Comparison of ENCODE assay signal across 17 cellular contexts in genomic region chr16:15856217-15856616, GRCh38. TPM values are rescaled to one million over a fixed set of nuclear protein-coding genes. Genes with fewer than 3 reads are reported as not detected.
A peak's percentile ranks its signal among the peaks of the same experiment; 100 is the strongest.
DNase-seq lines count a peak whose midpoint lies in the region; ATAC-seq and TF ChIP-seq lines count a peak whose summit lies in the region.
"Had no signal": no experiment of that assay in that cellular context is flagged by ENCODE, and none has a peak within 500 bp of the region (broad histone marks: within the 10 kb centered on the region; RNA-seq: fewer than 3 reads in every experiment).

No MANE protein-coding gene starts in this region.

- TF ChIP-seq POLR2A in breast epithelium (IDR thresholded peaks at IDR 0.05): no peak
- TF ChIP-seq POLR2A in upper lobe of left lung (IDR thresholded peaks at IDR 0.05): no peak

- H3K9me3 ChIP-seq in breast epithelium (no peaks in the 10 kb centered on the region), mammary epithelial cell (replicated peaks; ENCODE audit: insufficient read depth, low read length) (no peaks in the 10 kb centered on the region), ascending aorta (no peaks in the 10 kb centered on the region), muscle layer of colon (ENCODE audit: low read length) (no peaks in the 10 kb centered on the region), upper lobe of left lung (no peaks in the 10 kb centered on the region)

- dilution Hi-C loops in mammary epithelial cell (cut with HindIII; ENCODE audit: low sequenced_read_pairs): loop anchor here (5.0 kb wide), 1 partner anchor 101 kb away; no protein-coding TSS in a partner anchor

- intact Hi-C loops in breast epithelium (cut with DNase I; ENCODE audit: low total_unique reads): no loop called here
- intact Hi-C loops in mammary epithelial cell (cut with micrococcal nuclease): no loop called here
- intact Hi-C loops in ascending aorta (cut with DNase I): loop anchor here (5.0 kb wide), 3 partner anchors 34 to 166 kb away; no protein-coding TSS in a partner anchor

- H3K27me3 ChIP-seq in breast epithelium: peaks cover 0 to 21% of the 10 kb centered on the region in 2 donors
- peaks cover 33% of the 10 kb centered on the region for H3K27me3 ChIP-seq in mammary epithelial cell (ENCODE audit: insufficient read depth, low read length)
- no peaks in the 10 kb centered on the region for H3K27me3 ChIP-seq in ascending aorta
- H3K27me3 ChIP-seq in muscle layer of colon (ENCODE audit: control insufficient read depth in 1 of 2, insufficient read depth in 2 of 2, low read length in 2 of 2): peaks cover 0 to 12% of the 10 kb centered on the region in 2 donors
- peaks cover 0 to 19% (median 9%) of the 10 kb centered on the region in 4 donors for H3K27me3 ChIP-seq in upper lobe of left lung

- no peak for TF ChIP-seq CTCF in breast epithelium (IDR thresholded peaks at IDR 0.05)
- no peak for TF ChIP-seq CTCF in mammary epithelial cell (conservative IDR thresholded peaks at IDR 0.05 in 1 of 2, IDR thresholded peaks at IDR 0.05 in 1 of 2; ENCODE audit: extremely low read depth in 1 of 2, insufficient read depth in 1 of 2, low read depth in 1 of 2, low read length in 2 of 2)
- TF ChIP-seq CTCF in ascending aorta (IDR thresholded peaks at IDR 0.05): no peak
- no peak for TF ChIP-seq CTCF in upper lobe of left lung (IDR thresholded peaks at IDR 0.05)

- BruUV-seq in mammary epithelial cell (replicated peaks; lab: Mats Ljungman, UMichigan): no TSS peak

- no peak for DNase-seq in breast epithelium (ENCODE audit: low spot score in 2 of 2)
- DNase-seq in mammary epithelial cell: no peak
- DNase-seq in ascending aorta (ENCODE audit: low spot score in 2 of 2): peak in 1 of 2 donors; percentile 13
- DNase-seq in upper lobe of left lung: no peak
- DNase-seq in NCI-H2227 treated with DMSO at 0.1 percent for 48 hours (lab: John Stamatoyannopoulos, UW): no peak
- no peak for DNase-seq in NCI-H2081 treated with DMSO at 0.1 percent for 48 hours (lab: John Stamatoyannopoulos, UW)
- DNase-seq in activated CD4-positive, alpha-beta T cell treated with anti-CD3 and anti-CD28 coated beads, Interleukin-2, amount 50 U/mL, for 1 hour: no peak
- DNase-seq: activated CD4-positive, alpha-beta T cell treated with anti-CD3 and anti-CD28 coated beads for 1 hour; activated naive CD4-positive, alpha-beta T cell treated with anti-CD3 and anti-CD28 coated beads, Interleukin-2, amount 50 U/mL, for 16 hours; activated T-cell treated with anti-CD3 and anti-CD28 coated beads for 4 hours; CD8-positive, alpha-beta T cell; GDM1; KG1; kidney; NCI-H1436; NCI-H446 had no signal

- H3K4me2 ChIP-seq in mammary epithelial cell (ENCODE audit: insufficient read depth, low read depth, low read length): no peak overlapping the region

- H3K4me3 ChIP-seq in breast epithelium (peak overlapping the region; percentile 31 to 66 (median 50)), mammary epithelial cell (replicated peaks in 1 of 3; ENCODE audit: insufficient read depth in 1 of 3, low read depth in 2 of 3, low read length in 3 of 3) (no peak overlapping the region), ascending aorta (peak overlapping the region; percentile 71 to 92), muscle layer of colon (ENCODE audit: low read depth in 1 of 2, low read length in 2 of 2) (peak overlapping the region; percentile 79 to 88), upper lobe of left lung (peak overlapping the region in 3 of 4 donors; percentile 46 to 50 (median 49))

- H3K27ac ChIP-seq in breast epithelium (peak overlapping the region; percentile 54 to 79), mammary epithelial cell (ENCODE audit: insufficient read depth, low read depth, low read length) (no peak overlapping the region), ascending aorta (peak overlapping the region; percentile 88 to 92), muscle layer of colon (ENCODE audit: low read depth, low read length) (peak overlapping the region; percentile 98), upper lobe of left lung (no peak overlapping the region)

- H3K4me1 ChIP-seq in breast epithelium (peaks cover 4 to 5% of the 10 kb centered on the region in 2 donors), mammary epithelial cell (ENCODE audit: insufficient read depth, low read length) (peaks cover 7% of the 10 kb centered on the region), ascending aorta (peaks cover 0 to 12% of the 10 kb centered on the region in 2 donors), muscle layer of colon (ENCODE audit: insufficient read depth, low read length) (peaks cover 9% of the 10 kb centered on the region), upper lobe of left lung (peaks cover 17 to 28% (median 19%) of the 10 kb centered on the region in 4 donors)

- TF ChIP-seq EP300 in upper lobe of left lung (IDR thresholded peaks at IDR 0.05): no peak

- H3K9ac ChIP-seq in mammary epithelial cell (ENCODE audit: insufficient read depth, low read length): no peak overlapping the region
- H3K9ac ChIP-seq in muscle layer of colon (ENCODE audit: low read length): peak overlapping the region; percentile 85

- H3K36me3 ChIP-seq in breast epithelium (no peaks in the 10 kb centered on the region), mammary epithelial cell (ENCODE audit: insufficient read depth, low read length) (no peaks in the 10 kb centered on the region), ascending aorta (peaks cover 3 to 4% of the 10 kb centered on the region in 2 donors), muscle layer of colon (ENCODE audit: insufficient read depth, low read length) (peaks cover 27% of the 10 kb centered on the region), upper lobe of left lung (no peaks in the 10 kb centered on the region)

- CTCF ChIA-PET in mammary epithelial cell (lab: Charles Lee; ENCODE audit: low non-redundant PET): no interaction called here

- 23% methylated on average over 3 of the region's 3 CpGs for WGBS in mammary epithelial cell (ENCODE audit: low coverage, missing lambda C conversion rate)
- 33 to 40% methylated on average over 3 of the region's 3 CpGs for WGBS in upper lobe of left lung, 2 donors

- in situ Hi-C loops in mammary epithelial cell (cut with MboI; ENCODE audit: low sequenced_read_pairs in 2 of 2): no loop called here

- no peak overlapping the region for H2AFZ ChIP-seq in mammary epithelial cell (ENCODE audit: low read depth, low read length)

- no peaks in the 10 kb centered on the region for H3K79me2 ChIP-seq in mammary epithelial cell (ENCODE audit: insufficient read depth, low read length)

- no peak for ATAC-seq in upper lobe of left lung (ENCODE audit: low FRiP score in 2 of 2)
- ATAC-seq: CD8-positive, alpha-beta T cell had no signal

- H4K20me1 ChIP-seq in mammary epithelial cell (ENCODE audit: insufficient read depth, low read length): no peaks in the 10 kb centered on the region

RNA-seq across cellular contexts. Expression of gene MYH11, which starts 0.6 kb away (rescaled TPM):
- 100 to 1,000 TPM in 1 of 3 donors, 10 to 100 TPM in 2; 11.7 to 144 (median 96.6) TPM for total RNA-seq in breast epithelium
- total RNA-seq in mammary epithelial cell: under 1 TPM in 1 of 2 donors, not detected in 1; 0.33 TPM
- polyA plus RNA-seq in mammary epithelial cell: not detected
- not detected for polyA minus RNA-seq in mammary epithelial cell
- total RNA-seq in ascending aorta: 694 TPM
- 100 to 1,000 TPM in 2 of 6 donors, 10 to 100 TPM in 4; 33.6 to 224 (median 87.4) TPM for total RNA-seq in upper lobe of left lung
- total RNA-seq: CD8-positive, alpha-beta T cell had no signal

RNA-seq across cellular contexts. Expression of gene CEP20, which starts 32.2 kb away (rescaled TPM):
- total RNA-seq in breast epithelium: 10 to 100 TPM; 31.8 to 43.9 (median 40.8) TPM
- total RNA-seq in mammary epithelial cell: 10 to 100 TPM; 40.1 to 45.8 TPM
- polyA plus RNA-seq in mammary epithelial cell: 17.7 TPM
- polyA minus RNA-seq in mammary epithelial cell: 8.6 TPM
- 7.6 TPM for total RNA-seq in ascending aorta
- total RNA-seq in upper lobe of left lung: 10 to 100 TPM in 5 of 6 donors, 1 to 10 TPM in 1; 7.7 to 45.2 (median 28.5) TPM

Comparison
In these comparisons a context has a peak if more than half of its experiments do, and no peak if none do; other contexts are left out.
1. H3K27ac ChIP-seq: peak in breast epithelium (2 of 2), ascending aorta (2 of 2) and muscle layer of colon (single experiment); none in mammary epithelial cell (single experiment) and upper lobe of left lung (0 of 4).
2. H3K4me3 ChIP-seq: peak in breast epithelium (3 of 3), ascending aorta (2 of 2), muscle layer of colon (2 of 2) and upper lobe of left lung (3 of 4); none in mammary epithelial cell (0 of 3).
3. RNA of gene MYH11, which starts 0.6 kb away (total RNA-seq): 694 TPM in ascending aorta (single experiment), 33.6 to 224 TPM in upper lobe of left lung and 11.7 to 144 TPM in breast epithelium; 0.33 TPM in mammary epithelial cell; every median in the first group is over 4 times any median in the second.